Comparison of ENCODE assay signal across 8 cellular contexts in genomic region chr11:9138612-9139579, GRCh38. TPM values are rescaled to one million over a fixed set of nuclear protein-coding genes. Genes with fewer than 3 reads are reported as not detected.
DNase-seq lines count a peak whose midpoint lies in the region; ATAC-seq and TF ChIP-seq lines count a peak whose summit lies in the region.

No MANE protein-coding gene starts in this region.

- H3K36me3 Mint-ChIP-seq in CD4-positive, alpha-beta T cell (ENCODE audit: low read depth), result peaks cover 52% of the 10 kb centered on the region

- no peaks in the 10 kb centered on the region for H3K27me3 Mint-ChIP-seq in CD4-positive, alpha-beta T cell

- no peaks in the 10 kb centered on the region for H3K9me3 ChIP-seq in CD4-positive, alpha-beta T cell (ENCODE audit: control insufficient read depth, low read length)
- H3K9me3 ChIP-seq in BE2C (no peaks in the 10 kb centered on the region), WERI-Rb-1 (ENCODE audit: severe bottlenecking) (no peaks in the 10 kb centered on the region)

- no peaks in the 10 kb centered on the region; the same call in none of the 2 replicates for H3K36me3 ChIP-seq in BE2C
- peaks cover 47% of the 10 kb centered on the region for H3K36me3 ChIP-seq in WERI-Rb-1

- peak; percentile 45 for ATAC-seq in CD4-positive, alpha-beta T cell (ENCODE audit: poor library complexity)
- no peak for ATAC-seq in HG03025 (IDR thresholded peaks at IDR 0.05; ENCODE audit: low FRiP score, unreplicated experiment)

- intact Hi-C loops in CD4-positive, alpha-beta T cell (cut with DNase I, micrococcal nuclease), result loop anchor here in 1 of 2 experiments (10.0 kb wide), 1 partner anchor 914 kb away; no protein-coding TSS in a partner anchor

- no peaks in the 10 kb centered on the region for H3K9me3 Mint-ChIP-seq in CD4-positive, alpha-beta T cell

- POLR2A ChIA-PET in CD4-positive, alpha-beta T cell (lab: Charles Lee), result interaction anchor here (1.7 to 2.0 kb wide), 2 partner anchors 8 to 321 kb away, joined by 6 read pairs; partner anchors contain the start of gene ZNF143

- DNase-seq in CD4-positive, alpha-beta T cell, result peak in 6 of 10 experiments; percentile 5 to 12 (median 9)
- peak; percentile 98 for DNase-seq in NCI-H1092 treated with DMSO at 0.1 percent for 48 hours (lab: John Stamatoyannopoulos, UW)
- peak; percentile 18 to 34 for DNase-seq in activated CD4-positive, alpha-beta T cell treated with anti-CD3 and anti-CD28 coated beads, Interleukin-2, amount 50 U/mL, for 48 hours
- DNase-seq in fibroblast of villous mesenchyme (ENCODE audit: low read depth), result peak; percentile 72
- DNase-seq in stimulated activated CD4-positive, alpha-beta T cell treated with anti-CD3 and anti-CD28 coated beads, Interleukin-4, amount 100 ng/mL, for 4 hours, result peak; percentile 5 to 40
- no peak for DNase-seq in BE2C
- DNase-seq in WERI-Rb-1, result no peak

- H3K27me3 ChIP-seq in CD4-positive, alpha-beta T cell (ENCODE audit: control insufficient read depth, insufficient read depth, low read length), result no peaks in the 10 kb centered on the region
- H3K27me3 ChIP-seq in BE2C (no peaks in the 10 kb centered on the region), WERI-Rb-1 (ENCODE audit: insufficient read depth, low read depth, severe bottlenecking) (no peaks in the 10 kb centered on the region)

- no peak overlapping the region for H3K4me3 ChIP-seq in fibroblast of villous mesenchyme (ENCODE audit: low read depth, low read length)
- H3K4me3 ChIP-seq in BE2C (ENCODE audit: low read depth, low read length), result no peak overlapping the region
- no peak overlapping the region for H3K4me3 ChIP-seq in WERI-Rb-1 (ENCODE audit: low read depth, low read length)

- H3K4me1 Mint-ChIP-seq in CD4-positive, alpha-beta T cell (ENCODE audit: low read depth), result peaks cover 15% of the 10 kb centered on the region

- no peak overlapping the region for H3K4me3 Mint-ChIP-seq in CD4-positive, alpha-beta T cell

- no peaks in the 10 kb centered on the region for H3K4me1 ChIP-seq in BE2C

- CTCF ChIA-PET in CD4-positive, alpha-beta T cell (lab: Charles Lee), result interaction anchor here (1.3 to 2.2 kb wide), 4 partner anchors 9 to 222 kb away, joined by 3 to 25 read pairs (median 8); no protein-coding TSS in a partner anchor

- no peak overlapping the region for H3K27ac ChIP-seq in CD4-positive, alpha-beta T cell (ENCODE audit: low read depth, low read length)
- no peak overlapping the region for H3K27ac ChIP-seq in WERI-Rb-1

- no peak for TF ChIP-seq CTCF in CD4-positive, alpha-beta T cell (IDR thresholded peaks at IDR 0.05)
- no peak for TF ChIP-seq CTCF in fibroblast of villous mesenchyme (IDR thresholded peaks at IDR 0.05; ENCODE audit: insufficient read depth, low read depth, low read length)
- no peak for TF ChIP-seq CTCF in BE2C (IDR thresholded peaks at IDR 0.05; ENCODE audit: low read depth, low read length)
- no peak for TF ChIP-seq CTCF in WERI-Rb-1 (IDR thresholded peaks at IDR 0.05; ENCODE audit: low read depth, low read length)

- H3K27ac Mint-ChIP-seq in CD4-positive, alpha-beta T cell, result peak overlapping the region; percentile 54

RNA-seq across cellular contexts. Expression of gene SCUBE2, which starts 47.5 kb away (rescaled TPM):
- under 1 TPM in 1 of 2 experiments, not detected in 1; 0.17 TPM for total RNA-seq in CD4-positive, alpha-beta T cell
- total RNA-seq in fibroblast of villous mesenchyme, result 0.97 and 1.3 TPM in 2 replicates
- polyA plus RNA-seq in BE2C (2012; ENCODE audit: insufficient read depth, insufficient read length, low read depth), result 0.56 TPM

Comparison
In these comparisons a context has a peak if more than half of its experiments do, and no peak if none do; other contexts are left out.
1. DNase-seq: peak in CD4-positive, alpha-beta T cell (6 of 10), NCI-H1092 treated with DMSO at 0.1 percent for 48 hours (single experiment), activated CD4-positive, alpha-beta T cell treated with anti-CD3 and anti-CD28 coated beads, Interleukin-2, amount 50 U/mL, for 48 hours (2 of 2), fibroblast of villous mesenchyme (single experiment) and stimulated activated CD4-positive, alpha-beta T cell treated with anti-CD3 and anti-CD28 coated beads, Interleukin-4, amount 100 ng/mL, for 4 hours (2 of 2); none in BE2C (single experiment) and WERI-Rb-1 (single experiment).